Comparison of ENCODE assay signal across 9 cellular contexts in the genomic region with DNA sequence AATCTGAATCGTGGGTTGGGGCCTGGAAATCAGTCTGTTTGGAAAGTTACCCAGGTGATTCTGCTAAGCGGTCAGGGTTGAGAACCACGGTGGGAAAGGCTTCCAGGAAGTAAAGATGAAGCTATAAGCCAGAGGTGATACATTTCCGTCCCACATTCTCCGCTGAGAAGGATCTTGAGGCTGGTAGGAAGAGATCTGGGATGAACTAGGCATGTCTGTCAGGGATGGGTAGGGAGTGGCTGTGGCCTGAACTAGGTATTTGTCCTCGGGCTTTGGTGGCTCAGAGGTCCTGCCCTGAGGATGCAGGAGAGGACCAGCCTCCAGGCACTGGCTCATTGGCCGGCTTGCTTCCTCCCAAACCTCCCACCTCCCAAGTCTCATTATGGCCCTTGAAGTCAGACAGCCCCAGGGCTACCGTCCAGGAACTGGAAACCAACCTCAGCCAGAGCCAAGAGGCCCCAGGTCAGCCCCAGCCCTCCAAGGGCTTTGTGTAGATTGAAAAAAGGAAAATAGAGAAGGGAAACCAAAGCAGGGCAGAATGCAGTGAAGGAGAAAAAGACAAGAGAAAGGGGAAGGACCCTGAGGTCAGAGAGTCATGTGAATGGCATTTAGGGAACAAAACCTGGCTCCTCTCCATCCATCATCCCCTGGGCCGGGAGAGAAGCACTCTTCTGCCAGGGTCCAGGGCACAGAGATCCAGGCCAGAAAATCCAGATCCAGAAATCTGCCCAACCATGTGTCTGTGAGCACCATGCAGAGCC.
DNase-seq lines count a peak whose midpoint lies in the region; ATAC-seq and TF ChIP-seq lines count a peak whose summit lies in the region.
"Had no signal": no experiment of that assay in that cellular context is flagged by ENCODE, and none has a peak within 500 bp of the region (broad histone marks: within the 10 kb centered on the region; RNA-seq: fewer than 3 reads in every experiment).

No MANE protein-coding gene starts in this region.

- CTCF ChIA-PET in Panc1 (lab: Charles Lee), result no interaction called here

- peak overlapping the region; percentile 59; the same call in 1 of the 2 replicates for H3K27ac ChIP-seq in Panc1 (ENCODE audit: low read length)
- peak overlapping the region; percentile 38 to 90 (median 72) for H3K27ac ChIP-seq in heart left ventricle
- peak overlapping the region; percentile 84 for H3K27ac ChIP-seq in rectal smooth muscle tissue (ENCODE audit: low read depth, low read length)
- H3K27ac ChIP-seq: KMS-11 had no signal

- ATAC-seq in GM19395 (IDR thresholded peaks at IDR 0.05; ENCODE audit: unreplicated experiment) (peak; percentile 68), Panc1 (no peak), heart left ventricle (peak in 1 of 4 donors; percentile 21), GM21619 (IDR thresholded peaks at IDR 0.05; ENCODE audit: unreplicated experiment) (no peak), GM21423 (IDR thresholded peaks at IDR 0.05; ENCODE audit: unreplicated experiment) (no peak)

- POLR2A ChIA-PET in Panc1 (lab: Charles Lee), result no interaction called here

- no peak overlapping the region for H3K4me3 ChIP-seq in Panc1 (ENCODE audit: low read depth in 2 of 2, low read length in 2 of 2)
- no peak overlapping the region for H3K4me3 ChIP-seq in heart left ventricle
- no peak overlapping the region for H3K4me3 ChIP-seq in rectal smooth muscle tissue (ENCODE audit: low read length)

- no peaks in the 10 kb centered on the region for H3K27me3 ChIP-seq in Panc1 (ENCODE audit: control insufficient read depth, insufficient read depth, low read length)
- no peaks in the 10 kb centered on the region for H3K27me3 ChIP-seq in heart left ventricle
- no peaks in the 10 kb centered on the region for H3K27me3 ChIP-seq in rectal smooth muscle tissue (ENCODE audit: control insufficient read depth, insufficient read depth, low read length)

- no TSS peak for BruUV-seq in Panc1 (replicated peaks; lab: Mats Ljungman, UMichigan)

- TF ChIP-seq CTCF in Panc1 (IDR thresholded peaks at IDR 0.05) (no peak), heart left ventricle (IDR thresholded peaks at IDR 0.05) (no peak)

- in situ Hi-C loops in Panc1 (cut with HindIII; ENCODE audit: low pct_unique_long_range_greater_than_20kb, low sequenced_read_pairs), result no loop called here

- H3K4me1 ChIP-seq in Panc1 (ENCODE audit: control insufficient read depth, insufficient read depth, low read length), result peaks cover 5% of the 10 kb centered on the region; the same call in 1 of the 2 replicates
- peaks cover 0 to 85% (median 39%) of the 10 kb centered on the region in 12 donors for H3K4me1 ChIP-seq in heart left ventricle
- peaks cover 29% of the 10 kb centered on the region for H3K4me1 ChIP-seq in rectal smooth muscle tissue (ENCODE audit: control insufficient read depth, insufficient read depth, low read length)

- H3K9me3 ChIP-seq in Panc1 (ENCODE audit: control insufficient read depth, insufficient read depth, low read depth, low read length) (no peaks in the 10 kb centered on the region), heart left ventricle (no peaks in the 10 kb centered on the region)

- H3K36me3 ChIP-seq in Panc1 (ENCODE audit: control insufficient read depth, insufficient read depth, low read length) (no peaks in the 10 kb centered on the region), heart left ventricle (no peaks in the 10 kb centered on the region), rectal smooth muscle tissue (ENCODE audit: control insufficient read depth, insufficient read depth, low read length) (no peaks in the 10 kb centered on the region)

- WGBS in heart left ventricle, 4 donors, result 67 to 80% (median 73%) methylated on average over 8 to 9 of the region's 9 CpGs

- no peak for DNase-seq in Panc1 (ENCODE audit: low read depth, low spot score)
- peak in 2 of 5 donors; percentile 50 to 62 for DNase-seq in heart left ventricle
- no peak for DNase-seq in NCI-H82 (lab: John Stamatoyannopoulos, UW)
- DNase-seq in OCI-M1 (lab: John Stamatoyannopoulos, UW), result no peak

- intact Hi-C loops in Panc1 (cut with micrococcal nuclease; ENCODE audit: unreplicated experiment), result no loop called here
- intact Hi-C loops in heart left ventricle (cut with DNase I), result loop anchor here in 1 of 10 donors (10.0 kb wide), 1 partner anchor 132 kb away; no protein-coding TSS in a partner anchor

- no peak for TF ChIP-seq POLR2A in heart left ventricle (IDR thresholded peaks at IDR 0.05)

- H3K9ac ChIP-seq in rectal smooth muscle tissue (ENCODE audit: low read length), result no peak overlapping the region
- H3K9ac ChIP-seq: KMS-11 had no signal
